ENCODE assay signal across 23 cellular contexts in the genomic region with DNA sequence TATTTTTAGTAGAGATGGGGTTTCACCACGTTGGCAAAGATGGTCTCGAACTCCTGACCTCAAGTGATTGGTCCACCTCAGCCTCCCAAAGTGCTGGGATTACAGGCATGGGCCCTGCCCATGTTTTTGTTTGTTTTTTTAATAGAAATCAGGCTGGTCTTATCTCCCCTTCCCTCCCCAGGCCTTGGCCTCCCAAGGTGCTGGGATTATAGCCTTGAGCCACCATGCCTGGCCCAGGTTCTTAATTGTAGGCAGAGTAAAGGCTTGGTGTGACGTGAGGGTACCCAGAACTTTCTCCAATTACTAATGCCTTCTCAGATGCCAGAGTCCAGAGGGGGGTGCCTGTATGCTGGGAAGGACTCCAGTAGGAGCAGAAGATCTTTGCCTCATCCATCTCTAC.
"Had no signal": no experiment of that assay in that cellular context is flagged by ENCODE, and none has a peak within 500 bp of the region (broad histone marks: within the 10 kb centered on the region; RNA-seq: fewer than 3 reads in every experiment).

No MANE protein-coding gene starts in this region.

- H3K9me3 Mint-ChIP-seq: activated naive CD4-positive, alpha-beta T cell treated with anti-CD3 and anti-CD28 coated beads, Interleukin-2, amount 50 U/mL, for 24 hours; memory B cell; nephron had no signal

- H3K4me1 Mint-ChIP-seq: activated naive CD4-positive, alpha-beta T cell treated with anti-CD3 and anti-CD28 coated beads, Interleukin-2, amount 50 U/mL, for 24 hours; nephron had no signal

- ATAC-seq: body of pancreas; left colon; right cardiac atrium; stimulated activated naive CD8-positive, alpha-beta T cell treated with anti-CD3 and anti-CD28 coated beads, Interleukin-15, Interleukin-2, amounts not matched to agents 100 U/mL and 50 U/mL, for 24 hours had no signal

- H3K27ac ChIP-seq: body of pancreas, cardiac muscle cell, hepatocyte, neutrophil, ovary, tibial artery, uterus, WERI-Rb-1 had no signal

- H3K4me3 Mint-ChIP-seq: activated naive CD4-positive, alpha-beta T cell treated with anti-CD3 and anti-CD28 coated beads, Interleukin-2, amount 50 U/mL, for 24 hours; memory B cell; nephron had no signal

- H3K27me3 Mint-ChIP-seq: activated naive CD4-positive, alpha-beta T cell treated with anti-CD3 and anti-CD28 coated beads, Interleukin-2, amount 50 U/mL, for 24 hours; memory B cell had no signal

- H3K4me1 ChIP-seq: tibial artery, uterus had no signal

- H3K4me3 ChIP-seq: body of pancreas, cardiac muscle cell, hepatocyte, ovary, tibial artery, uterus had no signal

- DNase-seq: activated gamma-delta T cell treated with Interleukin-2 at 50 U/mL for 16 hours; activated T-cell treated with anti-CD3 and anti-CD28 coated beads, Interleukin-2, amount 50 U/mL, for 1 hour; anterior cingulate cortex; body of pancreas; effector CD4-positive, alpha-beta T cell; glutamatergic neuron; islet precursor cell; left colon; ovary; right cardiac atrium; stimulated activated CD4-positive, alpha-beta T cell treated with anti-CD3 and anti-CD28 coated beads, Interleukin-12 subunit alpha, Interleukin-12 subunit beta, amount 100 ng/mL, for 4 hours; stimulated activated CD4-positive, alpha-beta T cell treated with anti-CD3 and anti-CD28 coated beads, Interleukin-4, amount 100 ng/mL, for 4 hours; stimulated activated naive CD8-positive, alpha-beta T cell treated with anti-CD3 and anti-CD28 coated beads, Interleukin-15, Interleukin-2, amounts not matched to agents 100 U/mL and 50 U/mL, for 24 hours; substantia nigra; tibial artery; uterus; WERI-Rb-1 had no signal

- H3K27me3 ChIP-seq: body of pancreas, cardiac muscle cell, hepatocyte, ovary, tibial artery, uterus had no signal

- H3K36me3 ChIP-seq: cardiac muscle cell, neutrophil, ovary, tibial artery, uterus, WERI-Rb-1 had no signal

- H3K27ac Mint-ChIP-seq: activated naive CD4-positive, alpha-beta T cell treated with anti-CD3 and anti-CD28 coated beads, Interleukin-2, amount 50 U/mL, for 24 hours; memory B cell had no signal

- H3K36me3 Mint-ChIP-seq: activated naive CD4-positive, alpha-beta T cell treated with anti-CD3 and anti-CD28 coated beads, Interleukin-2, amount 50 U/mL, for 24 hours; memory B cell had no signal

- H3K9me3 ChIP-seq: body of pancreas, neutrophil, ovary, tibial artery, uterus had no signal
